Comparison of ENCODE assay signal across 11 cellular contexts in the genomic region with DNA sequence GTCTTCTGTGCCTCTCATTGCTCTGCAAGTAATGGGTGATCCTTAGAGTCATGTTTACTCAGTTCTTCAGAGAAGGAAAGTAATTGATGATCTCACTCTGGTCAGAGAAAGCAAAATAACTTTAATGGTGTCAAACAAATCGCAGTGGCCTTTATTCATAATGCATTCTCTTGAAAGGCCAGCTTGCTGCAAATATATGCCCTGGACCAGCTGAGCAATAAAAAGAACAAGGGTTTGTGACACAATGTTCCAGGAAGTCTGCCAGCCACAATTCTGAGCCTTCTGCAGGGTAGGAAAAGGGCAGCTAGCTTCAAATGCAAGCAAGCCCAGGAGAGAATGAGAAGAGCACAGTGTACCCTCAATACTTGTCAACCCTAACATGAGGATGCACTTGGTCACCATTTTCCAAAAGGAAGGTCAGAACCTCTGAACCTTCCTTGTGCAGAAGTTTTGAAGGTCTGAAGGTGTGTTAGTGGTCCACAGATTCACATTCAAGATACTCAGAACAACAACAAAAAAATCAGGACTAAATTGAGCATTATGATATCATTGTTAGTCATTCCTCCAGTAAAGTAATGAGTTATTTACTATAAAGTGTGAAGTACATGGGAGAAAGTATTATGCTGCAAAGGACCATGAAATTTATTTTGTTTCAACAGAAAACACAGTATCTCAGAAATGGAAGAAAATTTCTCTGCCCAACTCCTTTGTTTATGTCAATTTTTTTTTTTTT.
DNase-seq lines count a peak whose midpoint lies in the region; ATAC-seq and TF ChIP-seq lines count a peak whose summit lies in the region.
"Had no signal": no experiment of that assay in that cellular context is flagged by ENCODE, and none has a peak within 500 bp of the region (broad histone marks: within the 10 kb centered on the region; RNA-seq: fewer than 3 reads in every experiment).

No MANE protein-coding gene starts in this region.

- no peak for ATAC-seq in HG02588 (IDR thresholded peaks at IDR 0.05; ENCODE audit: unreplicated experiment)

- H3K4me3 Mint-ChIP-seq in osteocyte (ENCODE audit: unreplicated experiment), result no peak overlapping the region

- DNase-seq in ACHN, result peak; percentile 19
- DNase-seq in NCI-H69 (lab: John Stamatoyannopoulos, UW), result peak; percentile 1
- DNase-seq in fibroblast of mammary gland (ENCODE audit: low read depth), result peak; percentile 85
- no peak for DNase-seq in osteocyte (ENCODE audit: extremely low spot score, unreplicated experiment)
- no peak for DNase-seq in cerebellar nuclear complex (lab: John Stamatoyannopoulos, UW)
- no peak for DNase-seq in GM20000 (ENCODE audit: low spot score)
- DNase-seq in stimulated activated CD4-positive, alpha-beta T cell treated with anti-CD3 and anti-CD28 coated beads, Interleukin-1b, Interleukin-23, amount 100 ng/mL, for 48 hours, result no peak
- DNase-seq: effector memory CD4-positive, alpha-beta T cell; mesendoderm had no signal

- H3K4me1 Mint-ChIP-seq in osteocyte (ENCODE audit: unreplicated experiment), result peaks cover 4% of the 10 kb centered on the region

- no peaks in the 10 kb centered on the region for H3K36me3 Mint-ChIP-seq in osteocyte (ENCODE audit: unreplicated experiment)

- peak overlapping the region; percentile 15 for H3K27ac Mint-ChIP-seq in osteocyte (ENCODE audit: unreplicated experiment)

- H3K4me3 ChIP-seq in fibroblast of mammary gland (ENCODE audit: control insufficient read depth, low read depth, low read length), result no peak overlapping the region
- H3K4me3 ChIP-seq: BLaER1 had no signal

- H3K9me3 Mint-ChIP-seq in osteocyte (ENCODE audit: unreplicated experiment), result no peaks in the 10 kb centered on the region

- TF ChIP-seq CTCF in fibroblast of mammary gland (conservative IDR thresholded peaks at IDR 0.05; ENCODE audit: control insufficient read depth, insufficient read depth, low read depth, low read length), result no peak
- no peak for TF ChIP-seq CTCF in osteocyte (IDR thresholded peaks at IDR 0.05)
- TF ChIP-seq CTCF in GM20000 (IDR thresholded peaks at IDR 0.05; ENCODE audit: extremely low read depth, missing control alignments), result no peak

- H3K27me3 Mint-ChIP-seq in osteocyte (ENCODE audit: unreplicated experiment), result peaks cover 2% of the 10 kb centered on the region

- in situ Hi-C loops in ACHN (cut with HindIII; ENCODE audit: low pct_ligation_motif_present, low pct_unique_long_range_greater_than_20kb, low sequenced_read_pairs), result no loop called here

Comparison
In these comparisons a context has a peak if more than half of its experiments do, and no peak if none do; other contexts are left out.
1. DNase-seq: peak in ACHN (single experiment), NCI-H69 (single experiment) and fibroblast of mammary gland (single experiment); none in osteocyte (single experiment), cerebellar nuclear complex (0 of 2), GM20000 (single experiment) and stimulated activated CD4-positive, alpha-beta T cell treated with anti-CD3 and anti-CD28 coated beads, Interleukin-1b, Interleukin-23, amount 100 ng/mL, for 48 hours (single experiment).